Comparison of ENCODE assay signal across 10 cellular contexts in the genomic region with DNA sequence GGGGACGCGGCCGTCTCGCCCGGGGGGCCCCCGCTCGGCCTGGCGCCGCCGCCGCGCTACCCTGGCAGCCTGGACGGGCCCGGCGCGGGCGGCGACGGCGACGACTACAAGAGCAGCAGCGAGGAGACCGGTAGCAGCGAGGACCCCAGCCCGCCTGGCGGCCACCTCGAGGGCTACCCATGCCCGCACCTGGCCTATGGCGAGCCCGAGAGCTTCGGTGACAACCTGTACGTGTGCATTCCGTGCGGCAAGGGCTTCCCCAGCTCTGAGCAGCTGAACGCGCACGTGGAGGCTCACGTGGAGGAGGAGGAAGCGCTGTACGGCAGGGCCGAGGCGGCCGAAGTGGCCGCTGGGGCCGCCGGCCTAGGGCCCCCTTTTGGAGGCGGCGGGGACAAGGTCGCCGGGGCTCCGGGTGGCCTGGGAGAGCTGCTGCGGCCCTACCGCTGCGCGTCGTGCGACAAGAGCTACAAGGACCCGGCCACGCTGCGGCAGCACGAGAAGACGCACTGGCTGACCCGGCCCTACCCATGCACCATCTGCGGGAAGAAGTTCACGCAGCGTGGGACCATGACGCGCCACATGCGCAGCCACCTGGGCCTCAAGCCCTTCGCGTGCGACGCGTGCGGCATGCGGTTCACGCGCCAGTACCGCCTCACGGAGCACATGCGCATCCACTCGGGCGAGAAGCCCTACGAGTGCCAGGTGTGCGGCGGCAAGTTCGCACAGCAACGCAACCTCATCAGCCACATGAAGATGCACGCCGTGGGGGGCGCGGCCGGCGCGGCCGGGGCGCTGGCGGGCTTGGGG. TPM values are rescaled to one million over a fixed set of nuclear protein-coding genes. Genes with fewer than 3 reads are reported as not detected.
DNase-seq lines count a peak whose midpoint lies in the region; TF ChIP-seq lines count a peak whose summit lies in the region.
"Had no signal": no experiment of that assay in that cellular context is flagged by ENCODE, and none has a peak within 500 bp of the region (broad histone marks: within the 10 kb centered on the region; RNA-seq: fewer than 3 reads in every experiment).

No MANE protein-coding gene starts in this region.

- WGBS in transverse colon (ENCODE audit: low coverage in 1 of 2), 2 donors, result 51% methylated on average over 67 of the region's 98 CpGs; no CpG with 5 or more reads in 1 of the 2 donors

- no peak for TF ChIP-seq EP300 in transverse colon (IDR thresholded peaks at IDR 0.05; ENCODE audit: low read depth)

- TF ChIP-seq POLR2A in transverse colon (IDR thresholded peaks at IDR 0.05), result no peak

- intact Hi-C loops in activated naive CD4-positive, alpha-beta T cell treated with anti-CD3 and anti-CD28 coated beads for 36 hours (cut with micrococcal nuclease), result no loop called here
- intact Hi-C loops in transverse colon (cut with DNase I; ENCODE audit: low total_unique reads), result loop anchor here (10.0 kb wide), 1 partner anchor 117 kb away; no protein-coding TSS in a partner anchor
- intact Hi-C loops in A673 (cut with micrococcal nuclease; ENCODE audit: unreplicated experiment), result no loop called here

- peaks cover 54% of the 10 kb centered on the region for H3K27me3 ChIP-seq in transverse colon
- no peaks in the 10 kb centered on the region for H3K27me3 ChIP-seq in A673 (replicated peaks; ENCODE audit: insufficient read depth, low read depth, low read length, poor library complexity)

- peaks cover 29% of the 10 kb centered on the region for H3K36me3 Mint-ChIP-seq in activated naive CD4-positive, alpha-beta T cell treated with anti-CD3 and anti-CD28 coated beads for 36 hours (ENCODE audit: low read depth)

- H3K36me3 ChIP-seq in transverse colon, result no peaks in the 10 kb centered on the region
- no peaks in the 10 kb centered on the region for H3K36me3 ChIP-seq in A673 (ENCODE audit: insufficient read depth, low read length, poor library complexity, severe bottlenecking)

- CTCF ChIA-PET in activated naive CD4-positive, alpha-beta T cell treated with anti-CD3 and anti-CD28 coated beads for 36 hours (lab: Charles Lee), result interaction anchor here (0.5 to 4.4 kb wide), 24 partner anchors 9 to 1256 kb away, joined by 3 to 40 read pairs (median 4); a partner anchor contains a TSS
- CTCF ChIA-PET in A673 (lab: Charles Lee), result interaction anchor here (0.5 to 3.4 kb wide), 4 partner anchors 127 to 206 kb away, joined by 3 to 47 read pairs (median 8); no protein-coding TSS in a partner anchor

- peaks cover 6% of the 10 kb centered on the region for H3K27me3 Mint-ChIP-seq in activated naive CD4-positive, alpha-beta T cell treated with anti-CD3 and anti-CD28 coated beads for 36 hours (ENCODE audit: low read depth)

- TF ChIP-seq CTCF in transverse colon (IDR thresholded peaks at IDR 0.05) (no peak), A673 (conservative IDR thresholded peaks at IDR 0.05; ENCODE audit: low read depth, low read length) (no peak)

- peaks cover 10% of the 10 kb centered on the region for H3K4me1 Mint-ChIP-seq in activated naive CD4-positive, alpha-beta T cell treated with anti-CD3 and anti-CD28 coated beads for 36 hours (ENCODE audit: low read depth)

- no peak overlapping the region for H3K27ac Mint-ChIP-seq in activated naive CD4-positive, alpha-beta T cell treated with anti-CD3 and anti-CD28 coated beads for 36 hours
- H3K27ac Mint-ChIP-seq: activated T-cell treated with anti-CD3 and anti-CD28 coated beads, Interleukin-2, amount 50 U/mL, for 72 hours had no signal

- no peak overlapping the region for H3K4me3 Mint-ChIP-seq in activated naive CD4-positive, alpha-beta T cell treated with anti-CD3 and anti-CD28 coated beads for 36 hours

- peak overlapping the region; percentile 85 to 92 (median 90) for H3K27ac ChIP-seq in transverse colon
- H3K27ac ChIP-seq in A673 (ENCODE audit: low read depth, low read length, poor library complexity, severe bottlenecking), result no peak overlapping the region

- H3K4me1 ChIP-seq in transverse colon, result peaks cover 10 to 85% (median 66%) of the 10 kb centered on the region in 4 donors
- H3K4me1 ChIP-seq in A673 (ENCODE audit: insufficient read depth, low read length, poor library complexity, severe bottlenecking), result peaks cover 18% of the 10 kb centered on the region

- POLR2A ChIA-PET in A673 (lab: Charles Lee; ENCODE audit: low non-redundant PET), result no interaction called here

- in situ Hi-C loops in transverse colon (cut with MboI; ENCODE audit: low pct_ligation_motif_present in 1 of 4, low pct_unique_long_range_greater_than_20kb in 1 of 4, low sequenced_read_pairs in 3 of 4), result loop anchor here in 1 of 4 donors (25.0 kb wide), 1 partner anchor 104 kb away; no protein-coding TSS in a partner anchor

- H3K4me3 ChIP-seq in transverse colon (peak overlapping the region in 3 of 4 donors; percentile 35 to 65 (median 49)), A673 (ENCODE audit: low read depth, low read length, poor library complexity, severe bottlenecking) (no peak overlapping the region)

- BruUV-seq in A673 (replicated peaks; lab: Mats Ljungman, UMichigan), result no TSS peak

- H3K9me3 Mint-ChIP-seq in activated naive CD4-positive, alpha-beta T cell treated with anti-CD3 and anti-CD28 coated beads for 36 hours, result no peaks in the 10 kb centered on the region
- H3K9me3 Mint-ChIP-seq: activated T-cell treated with anti-CD3 and anti-CD28 coated beads, Interleukin-2, amount 50 U/mL, for 72 hours had no signal

- DNase-seq in activated naive CD4-positive, alpha-beta T cell treated with Interleukin-2 at 50 U/mL for 16 hours, result peak; percentile 9
- no peak for DNase-seq in activated naive CD4-positive, alpha-beta T cell treated with anti-CD3 and anti-CD28 coated beads for 36 hours
- peak; percentile 56 for DNase-seq in astrocyte of the hippocampus (ENCODE audit: low read depth, low spot score)
- DNase-seq in lung microvascular endothelial cell (ENCODE audit: low read depth in 2 of 2), result peak; percentile 33 to 46
- DNase-seq in transverse colon, result no peak
- no peak for DNase-seq in A673 (ENCODE audit: low spot score)
- no peak for DNase-seq in activated gamma-delta T cell treated with Interleukin-2 at 50 U/mL for 16 hours
- no peak for DNase-seq in NCI-H187 (lab: John Stamatoyannopoulos, UW)
- DNase-seq: NCI-H1417 treated with DMSO at 0.1 percent for 48 hours had no signal

- H3K9me3 ChIP-seq in transverse colon (no peaks in the 10 kb centered on the region), A673 (ENCODE audit: low read depth, low read length, poor library complexity, severe bottlenecking) (no peaks in the 10 kb centered on the region)

RNA-seq across cellular contexts. Expression of a gene that starts 3.0 kb away (rescaled TPM):
- total RNA-seq in activated naive CD4-positive, alpha-beta T cell treated with anti-CD3 and anti-CD28 coated beads for 36 hours, result 10 to 100 TPM; 14.8 TPM
- total RNA-seq in lung microvascular endothelial cell (32.0 and 50.4 TPM in 2 replicates), transverse colon (10 to 100 TPM in 2 of 4 donors, 1 to 10 TPM in 2; 9.1 to 32.5 (median 14.7) TPM), A673 (2021) (0.84 and 1.5 TPM in 2 replicates)

RNA-seq across cellular contexts. Expression of a gene that starts 16.1 kb away (rescaled TPM):
- total RNA-seq in activated naive CD4-positive, alpha-beta T cell treated with anti-CD3 and anti-CD28 coated beads for 36 hours, result 10 to 100 TPM; 22.7 to 24.7 TPM
- total RNA-seq in lung microvascular endothelial cell (48.2 and 49.5 TPM in 2 replicates), transverse colon (10 to 100 TPM in 3 of 4 donors, 1 to 10 TPM in 1; 5.4 to 73.3 (median 36.9) TPM), A673 (2021) (30.7 and 33.1 TPM in 2 replicates)

RNA-seq across cellular contexts. Expression of a gene that starts 28.0 kb away (rescaled TPM):
- 10 to 100 TPM; 31.1 to 34.1 TPM for total RNA-seq in activated naive CD4-positive, alpha-beta T cell treated with anti-CD3 and anti-CD28 coated beads for 36 hours
- total RNA-seq in lung microvascular endothelial cell, result 8.5 and 14.3 TPM in 2 replicates
- total RNA-seq in transverse colon, result 10 to 100 TPM; 32.4 to 88.8 (median 58.9) TPM
- total RNA-seq in A673 (2021), result 51.1 and 60.8 TPM in 2 replicates

RNA-seq across cellular contexts. Expression of a gene that starts 32.8 kb away (rescaled TPM):
- total RNA-seq in activated naive CD4-positive, alpha-beta T cell treated with anti-CD3 and anti-CD28 coated beads for 36 hours, result under 1 TPM; 0.14 to 0.30 TPM
- 0.22 and 0.40 TPM in 2 replicates for total RNA-seq in lung microvascular endothelial cell
- total RNA-seq in transverse colon, result under 1 TPM in 3 of 4 donors, not detected in 1; 0.27 to 0.60 (median 0.48) TPM
- total RNA-seq in A673 (2021), result 0.80 and 1.0 TPM in 2 replicates

Comparison
In these comparisons a context has a peak if more than half of its experiments do, and no peak if none do; other contexts are left out.
1. DNase-seq: peak in activated naive CD4-positive, alpha-beta T cell treated with Interleukin-2 at 50 U/mL for 16 hours (single experiment), astrocyte of the hippocampus (single experiment) and lung microvascular endothelial cell (2 of 2); none in activated naive CD4-positive, alpha-beta T cell treated with anti-CD3 and anti-CD28 coated beads for 36 hours (single experiment), transverse colon (single experiment), A673 (single experiment), activated gamma-delta T cell treated with Interleukin-2 at 50 U/mL for 16 hours (single experiment) and NCI-H187 (0 of 2).